In genomic region chr5:74889523-74890105, GRCh38 we compare ENCODE assay signal across 16 cellular contexts. TPM values are rescaled to one million over a fixed set of nuclear protein-coding genes. Genes with fewer than 3 reads are reported as not detected.
DNase-seq lines count a peak whose midpoint lies in the region; ATAC-seq and TF ChIP-seq lines count a peak whose summit lies in the region.
"Had no signal": no experiment of that assay in that cellular context is flagged by ENCODE, and none has a peak within 500 bp of the region (broad histone marks: within the 10 kb centered on the region; RNA-seq: fewer than 3 reads in every experiment).

No MANE protein-coding gene starts in this region.

- H3K9me3 ChIP-seq in PC-9 (ENCODE audit: insufficient read depth, low read depth) (no peaks in the 10 kb centered on the region), SJCRH30 (replicated peaks) (peaks cover 3% of the 10 kb centered on the region)
- H3K9me3 ChIP-seq: SJSA1 had no signal

- CTCF ChIA-PET in PC-9 (lab: Charles Lee), result interaction anchor here (0.6 kb wide), 1 partner anchor 196 kb away, joined by 4 read pairs; no protein-coding TSS in a partner anchor

- H3K36me3 Mint-ChIP-seq in activated naive CD8-positive, alpha-beta T cell treated with anti-CD3 and anti-CD28 coated beads, Interleukin-2, amount 50 U/mL, for 24 hours (ENCODE audit: low read depth), result no peaks in the 10 kb centered on the region
- H3K36me3 Mint-ChIP-seq in activated naive CD8-positive, alpha-beta T cell treated with anti-CD3 and anti-CD28 coated beads for 36 hours, result peaks cover 2% of the 10 kb centered on the region
- H3K36me3 Mint-ChIP-seq: brain had no signal

- no peaks in the 10 kb centered on the region for H4K20me1 ChIP-seq in PC-9 (ENCODE audit: insufficient read depth)

- peaks cover 5% of the 10 kb centered on the region for H3K4me1 Mint-ChIP-seq in activated naive CD8-positive, alpha-beta T cell treated with anti-CD3 and anti-CD28 coated beads, Interleukin-2, amount 50 U/mL, for 24 hours
- H3K4me1 Mint-ChIP-seq in activated naive CD8-positive, alpha-beta T cell treated with anti-CD3 and anti-CD28 coated beads for 36 hours, result no peaks in the 10 kb centered on the region
- H3K4me1 Mint-ChIP-seq: activated T-helper 17 cell treated with anti-CD3 and anti-CD28 coated beads, Interleukin-2, amount 50 U/mL, for 72 hours; brain had no signal

- H3F3A ChIP-seq in PC-9 (ENCODE audit: insufficient read depth, low read depth), result peaks cover 3% of the 10 kb centered on the region; the same call in 1 of the 2 replicates

- DNase-seq in activated naive CD8-positive, alpha-beta T cell treated with anti-CD3 and anti-CD28 coated beads, Interleukin-2, amount 50 U/mL, for 24 hours, result no peak
- DNase-seq in activated naive CD8-positive, alpha-beta T cell treated with anti-CD3 and anti-CD28 coated beads for 36 hours, result no peak
- DNase-seq in PC-9 (no peak), SJCRH30 (no peak), 8988T (no peak), SKM-1 (lab: John Stamatoyannopoulos, UW; ENCODE audit: unreplicated experiment) (no peak), erythroblast (lab: John Stamatoyannopoulos, UW) (no peak)
- DNase-seq: NCI-H1436 treated with DMSO at 0.1 percent for 48 hours; NCI-H82; posterior cingulate gyrus; stimulated activated CD4-positive, alpha-beta T cell treated with anti-CD3 and anti-CD28 coated beads, Interleukin-4, amount 100 ng/mL, for 24 hours had no signal

- intact Hi-C loops in PC-9 (cut with micrococcal nuclease; ENCODE audit: unreplicated experiment), result no loop called here

- no TSS peak for BruUV-seq in PC-9 (replicated peaks; lab: Mats Ljungman, UMichigan)

- peaks cover 4% of the 10 kb centered on the region for H3K27me3 Mint-ChIP-seq in activated naive CD8-positive, alpha-beta T cell treated with anti-CD3 and anti-CD28 coated beads, Interleukin-2, amount 50 U/mL, for 24 hours
- no peaks in the 10 kb centered on the region for H3K27me3 Mint-ChIP-seq in activated naive CD8-positive, alpha-beta T cell treated with anti-CD3 and anti-CD28 coated beads for 36 hours
- H3K27me3 Mint-ChIP-seq: activated T-helper 17 cell treated with anti-CD3 and anti-CD28 coated beads, Interleukin-2, amount 50 U/mL, for 72 hours had no signal

- no peak overlapping the region for H3K27ac ChIP-seq in PC-9
- H3K27ac ChIP-seq in SJCRH30, result no peak overlapping the region
- H3K27ac ChIP-seq: 22Rv1, SJSA1 had no signal

- no peak overlapping the region for H3K27ac Mint-ChIP-seq in activated naive CD8-positive, alpha-beta T cell treated with anti-CD3 and anti-CD28 coated beads, Interleukin-2, amount 50 U/mL, for 24 hours
- no peak overlapping the region for H3K27ac Mint-ChIP-seq in activated naive CD8-positive, alpha-beta T cell treated with anti-CD3 and anti-CD28 coated beads for 36 hours
- H3K27ac Mint-ChIP-seq: activated T-helper 17 cell treated with anti-CD3 and anti-CD28 coated beads, Interleukin-2, amount 50 U/mL, for 72 hours; brain had no signal

- H3K27me3 ChIP-seq in PC-9 (ENCODE audit: insufficient read depth, low read depth) (no peaks in the 10 kb centered on the region), SJCRH30 (no peaks in the 10 kb centered on the region)
- H3K27me3 ChIP-seq: SJSA1 had no signal

- POLR2A ChIA-PET in PC-9 (lab: Charles Lee; ENCODE audit: unreplicated experiment), result no interaction called here

- H3K4me1 ChIP-seq in PC-9 (replicated peaks; ENCODE audit: insufficient read depth) (no peaks in the 10 kb centered on the region), SJCRH30 (no peaks in the 10 kb centered on the region)
- H3K4me1 ChIP-seq: SJSA1 had no signal

- no peaks in the 10 kb centered on the region for H3K9me2 ChIP-seq in PC-9 (ENCODE audit: insufficient read depth)

- no peak for TF ChIP-seq CTCF in PC-9 (conservative IDR thresholded peaks at IDR 0.05)

- 0 out of 2 replicates have a peak overlapping the region, but pooled peaks have one; percentile 41 for H2AFZ ChIP-seq in PC-9

- H3K4me3 ChIP-seq in PC-9 (no peak overlapping the region), SJCRH30 (no peak overlapping the region)
- H3K4me3 ChIP-seq: SJSA1 had no signal

- H3K79me2 ChIP-seq in PC-9 (ENCODE audit: low read depth), result no peaks in the 10 kb centered on the region

- H3K36me3 ChIP-seq in PC-9 (ENCODE audit: low read depth) (no peaks in the 10 kb centered on the region), SJCRH30 (no peaks in the 10 kb centered on the region)
- H3K36me3 ChIP-seq: SJSA1 had no signal

- H3K9me3 Mint-ChIP-seq in activated naive CD8-positive, alpha-beta T cell treated with anti-CD3 and anti-CD28 coated beads, Interleukin-2, amount 50 U/mL, for 24 hours, result peaks cover 4% of the 10 kb centered on the region
- no peaks in the 10 kb centered on the region for H3K9me3 Mint-ChIP-seq in activated naive CD8-positive, alpha-beta T cell treated with anti-CD3 and anti-CD28 coated beads for 36 hours

- ATAC-seq in activated naive CD8-positive, alpha-beta T cell treated with anti-CD3 and anti-CD28 coated beads, Interleukin-2, amount 50 U/mL, for 24 hours, result peak; percentile 68
- ATAC-seq in HG02763 (IDR thresholded peaks at IDR 0.05; ENCODE audit: unreplicated experiment), result peak; percentile 50
- ATAC-seq: activated T-helper 17 cell treated with anti-CD3 and anti-CD28 coated beads, Interleukin-2, amount 50 U/mL, for 72 hours had no signal

- no peak overlapping the region for H3K4me2 ChIP-seq in PC-9

- H3K4me3 Mint-ChIP-seq in activated naive CD8-positive, alpha-beta T cell treated with anti-CD3 and anti-CD28 coated beads, Interleukin-2, amount 50 U/mL, for 24 hours, result no peak overlapping the region
- H3K4me3 Mint-ChIP-seq in activated naive CD8-positive, alpha-beta T cell treated with anti-CD3 and anti-CD28 coated beads for 36 hours, result no peak overlapping the region
- H3K4me3 Mint-ChIP-seq: activated T-helper 17 cell treated with anti-CD3 and anti-CD28 coated beads, Interleukin-2, amount 50 U/mL, for 72 hours; brain had no signal

- TF ChIP-seq POLR2A in erythroblast (IDR thresholded peaks at IDR 0.05; ENCODE audit: low read length), result no peak

RNA-seq across cellular contexts. Expression of gene FAM169A, which starts 23.4 kb away (rescaled TPM):
- total RNA-seq in activated naive CD8-positive, alpha-beta T cell treated with anti-CD3 and anti-CD28 coated beads for 36 hours, result 10 to 100 TPM; 12.0 to 12.2 TPM
- total RNA-seq in PC-9 (2021), result 2.1 and 3.9 TPM in 2 replicates
- 14.4 and 17.9 TPM in 2 replicates for total RNA-seq in SJCRH30 (2014; rRNA removed; shearing (Covaris generic))
